Comparison of ENCODE assay signal across 18 cellular contexts in genomic region chr15:80836991-80837390, GRCh38. TPM values are rescaled to one million over a fixed set of nuclear protein-coding genes. Genes with fewer than 3 reads are reported as not detected.
DNase-seq lines count a peak whose midpoint lies in the region; TF ChIP-seq lines count a peak whose summit lies in the region.
"Had no signal": no experiment of that assay in that cellular context is flagged by ENCODE, and none has a peak within 500 bp of the region (broad histone marks: within the 10 kb centered on the region; RNA-seq: fewer than 3 reads in every experiment).

No MANE protein-coding gene starts in this region.

- H3K27me3 ChIP-seq in stomach smooth muscle (ENCODE audit: control insufficient read depth in 1 of 2, insufficient read depth in 2 of 2, low read length in 2 of 2) (no peaks in the 10 kb centered on the region), PC-9 (ENCODE audit: insufficient read depth, low read depth) (no peaks in the 10 kb centered on the region)

- H3K4me3 ChIP-seq in stomach smooth muscle (ENCODE audit: low read length in 2 of 2) = no peak overlapping the region
- no peak overlapping the region for H3K4me3 ChIP-seq in PC-9
- H3K4me3 ChIP-seq: GM23248, K562 had no signal

- TF ChIP-seq CTCF in PC-9 (conservative IDR thresholded peaks at IDR 0.05) = no peak

- H3K36me3 ChIP-seq in stomach smooth muscle (ENCODE audit: control insufficient read depth in 2 of 2, insufficient read depth in 2 of 2, low read length in 2 of 2) (no peaks in the 10 kb centered on the region), PC-9 (ENCODE audit: low read depth) (no peaks in the 10 kb centered on the region)

- no TSS peak for BruUV-seq in PC-9 (replicated peaks; lab: Mats Ljungman, UMichigan)

- no peaks in the 10 kb centered on the region for H4K20me1 ChIP-seq in PC-9 (ENCODE audit: insufficient read depth)

- DNase-seq in NCI-H82 (lab: John Stamatoyannopoulos, UW) = peak; percentile 67
- no peak for DNase-seq in NCI-H82 treated with DMSO at 0.1 percent for 48 hours (lab: John Stamatoyannopoulos, UW; ENCODE audit: unreplicated experiment)
- DNase-seq in NCI-H524 (lab: John Stamatoyannopoulos, UW) = peak; percentile 76 to 87
- peak; percentile 35 for DNase-seq in mesenteric fat pad (ENCODE audit: low spot score)
- no peak for DNase-seq in ecto neural progenitor cell (ENCODE audit: low spot score)
- no peak for DNase-seq in PC-9
- DNase-seq in germinal center (ENCODE audit: low spot score) = no peak
- DNase-seq: CD4-positive, alpha-beta memory T cell; DMS79; GM23248; NCI-H1092 treated with DMSO at 0.1 percent for 48 hours; NCI-H2107; NCI-H226; NCI-H526 treated with DMSO at 0.1 percent for 48 hours had no signal

- no peaks in the 10 kb centered on the region for H3K9me3 ChIP-seq in stomach smooth muscle (ENCODE audit: control insufficient read depth in 2 of 2, low read length in 2 of 2)
- H3K9me3 ChIP-seq in PC-9 (ENCODE audit: insufficient read depth, low read depth) = no peaks in the 10 kb centered on the region

- peaks cover 15% of the 10 kb centered on the region for H3F3A ChIP-seq in PC-9 (ENCODE audit: insufficient read depth, low read depth)

- H3K9me2 ChIP-seq in PC-9 (ENCODE audit: insufficient read depth) = no peaks in the 10 kb centered on the region

- H3K27ac ChIP-seq in stomach smooth muscle (ENCODE audit: low read length) = peak overlapping the region; percentile 62
- no peak overlapping the region for H3K27ac ChIP-seq in PC-9
- H3K27ac ChIP-seq: 22Rv1, GM23248, RWPE1 had no signal

- intact Hi-C loops in PC-9 (cut with micrococcal nuclease; ENCODE audit: unreplicated experiment) = no loop called here

- POLR2A ChIA-PET in PC-9 (lab: Charles Lee; ENCODE audit: unreplicated experiment) = interaction anchor here (0.6 kb wide), 1 partner anchor 913 kb away, joined by 3 read pairs; no protein-coding TSS in a partner anchor

- no peak overlapping the region for H3K4me2 ChIP-seq in PC-9

- no peak overlapping the region for H3K9ac ChIP-seq in stomach smooth muscle (ENCODE audit: low read length in 2 of 2)
- H3K9ac ChIP-seq: GM23248 had no signal

- H3K79me2 ChIP-seq in PC-9 (ENCODE audit: low read depth) = no peaks in the 10 kb centered on the region

- CTCF ChIA-PET in PC-9 (lab: Charles Lee) = no interaction called here

- peaks cover 60% of the 10 kb centered on the region for H3K4me1 ChIP-seq in stomach smooth muscle (ENCODE audit: control insufficient read depth, insufficient read depth, low read length)
- H3K4me1 ChIP-seq in PC-9 (replicated peaks; ENCODE audit: insufficient read depth) = peaks cover 41% of the 10 kb centered on the region

- H2AFZ ChIP-seq in PC-9 = no peak overlapping the region
- H2AFZ ChIP-seq: GM23248 had no signal

RNA-seq across cellular contexts. Expression of gene CEMIP, which starts 57.8 kb away (rescaled TPM):
- total RNA-seq in mesenteric fat pad (5.9 TPM), PC-9 (2021) (0.58 and 0.61 TPM in 2 replicates)

Comparison
In these comparisons a context has a peak if more than half of its experiments do, and no peak if none do; other contexts are left out.
1. DNase-seq: peak in NCI-H82 (single experiment), NCI-H524 (2 of 2) and mesenteric fat pad (single experiment); none in NCI-H82 treated with DMSO at 0.1 percent for 48 hours (single experiment), ecto neural progenitor cell (single experiment), PC-9 (0 of 2) and germinal center (single experiment).